In the genomic region with DNA sequence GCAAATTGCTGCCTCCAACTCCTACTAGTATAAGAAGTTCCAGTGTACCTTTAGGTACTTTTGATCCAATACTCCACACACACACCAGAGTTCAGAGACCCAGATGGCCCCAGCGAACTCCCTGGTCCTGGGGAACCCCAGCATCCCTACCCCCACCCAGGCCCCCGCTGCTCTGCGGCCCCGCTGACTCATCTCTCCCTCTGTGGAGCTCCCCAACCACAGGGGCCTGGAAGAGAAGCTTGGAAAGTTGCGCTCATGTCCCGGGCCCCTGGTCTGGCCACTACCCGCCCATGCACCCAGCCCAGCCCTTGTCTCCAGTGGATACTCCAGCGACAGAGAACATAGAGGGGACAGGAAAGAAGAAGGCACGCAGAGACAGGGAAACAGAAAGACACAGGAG, we compare ENCODE assay signal across 1 cellular context.
TF ChIP-seq lines count a peak whose summit lies in the region.

No MANE protein-coding gene starts in this region.

TF ChIP-seq in H1, 55 proteins besides CTCF, POLR2A, EP300 and RAD21:
- TF ChIP-seq SRF (IDR thresholded peaks at IDR 0.05; ENCODE audit: low read depth, low read length): no peak
- TF ChIP-seq, protein P1, sequence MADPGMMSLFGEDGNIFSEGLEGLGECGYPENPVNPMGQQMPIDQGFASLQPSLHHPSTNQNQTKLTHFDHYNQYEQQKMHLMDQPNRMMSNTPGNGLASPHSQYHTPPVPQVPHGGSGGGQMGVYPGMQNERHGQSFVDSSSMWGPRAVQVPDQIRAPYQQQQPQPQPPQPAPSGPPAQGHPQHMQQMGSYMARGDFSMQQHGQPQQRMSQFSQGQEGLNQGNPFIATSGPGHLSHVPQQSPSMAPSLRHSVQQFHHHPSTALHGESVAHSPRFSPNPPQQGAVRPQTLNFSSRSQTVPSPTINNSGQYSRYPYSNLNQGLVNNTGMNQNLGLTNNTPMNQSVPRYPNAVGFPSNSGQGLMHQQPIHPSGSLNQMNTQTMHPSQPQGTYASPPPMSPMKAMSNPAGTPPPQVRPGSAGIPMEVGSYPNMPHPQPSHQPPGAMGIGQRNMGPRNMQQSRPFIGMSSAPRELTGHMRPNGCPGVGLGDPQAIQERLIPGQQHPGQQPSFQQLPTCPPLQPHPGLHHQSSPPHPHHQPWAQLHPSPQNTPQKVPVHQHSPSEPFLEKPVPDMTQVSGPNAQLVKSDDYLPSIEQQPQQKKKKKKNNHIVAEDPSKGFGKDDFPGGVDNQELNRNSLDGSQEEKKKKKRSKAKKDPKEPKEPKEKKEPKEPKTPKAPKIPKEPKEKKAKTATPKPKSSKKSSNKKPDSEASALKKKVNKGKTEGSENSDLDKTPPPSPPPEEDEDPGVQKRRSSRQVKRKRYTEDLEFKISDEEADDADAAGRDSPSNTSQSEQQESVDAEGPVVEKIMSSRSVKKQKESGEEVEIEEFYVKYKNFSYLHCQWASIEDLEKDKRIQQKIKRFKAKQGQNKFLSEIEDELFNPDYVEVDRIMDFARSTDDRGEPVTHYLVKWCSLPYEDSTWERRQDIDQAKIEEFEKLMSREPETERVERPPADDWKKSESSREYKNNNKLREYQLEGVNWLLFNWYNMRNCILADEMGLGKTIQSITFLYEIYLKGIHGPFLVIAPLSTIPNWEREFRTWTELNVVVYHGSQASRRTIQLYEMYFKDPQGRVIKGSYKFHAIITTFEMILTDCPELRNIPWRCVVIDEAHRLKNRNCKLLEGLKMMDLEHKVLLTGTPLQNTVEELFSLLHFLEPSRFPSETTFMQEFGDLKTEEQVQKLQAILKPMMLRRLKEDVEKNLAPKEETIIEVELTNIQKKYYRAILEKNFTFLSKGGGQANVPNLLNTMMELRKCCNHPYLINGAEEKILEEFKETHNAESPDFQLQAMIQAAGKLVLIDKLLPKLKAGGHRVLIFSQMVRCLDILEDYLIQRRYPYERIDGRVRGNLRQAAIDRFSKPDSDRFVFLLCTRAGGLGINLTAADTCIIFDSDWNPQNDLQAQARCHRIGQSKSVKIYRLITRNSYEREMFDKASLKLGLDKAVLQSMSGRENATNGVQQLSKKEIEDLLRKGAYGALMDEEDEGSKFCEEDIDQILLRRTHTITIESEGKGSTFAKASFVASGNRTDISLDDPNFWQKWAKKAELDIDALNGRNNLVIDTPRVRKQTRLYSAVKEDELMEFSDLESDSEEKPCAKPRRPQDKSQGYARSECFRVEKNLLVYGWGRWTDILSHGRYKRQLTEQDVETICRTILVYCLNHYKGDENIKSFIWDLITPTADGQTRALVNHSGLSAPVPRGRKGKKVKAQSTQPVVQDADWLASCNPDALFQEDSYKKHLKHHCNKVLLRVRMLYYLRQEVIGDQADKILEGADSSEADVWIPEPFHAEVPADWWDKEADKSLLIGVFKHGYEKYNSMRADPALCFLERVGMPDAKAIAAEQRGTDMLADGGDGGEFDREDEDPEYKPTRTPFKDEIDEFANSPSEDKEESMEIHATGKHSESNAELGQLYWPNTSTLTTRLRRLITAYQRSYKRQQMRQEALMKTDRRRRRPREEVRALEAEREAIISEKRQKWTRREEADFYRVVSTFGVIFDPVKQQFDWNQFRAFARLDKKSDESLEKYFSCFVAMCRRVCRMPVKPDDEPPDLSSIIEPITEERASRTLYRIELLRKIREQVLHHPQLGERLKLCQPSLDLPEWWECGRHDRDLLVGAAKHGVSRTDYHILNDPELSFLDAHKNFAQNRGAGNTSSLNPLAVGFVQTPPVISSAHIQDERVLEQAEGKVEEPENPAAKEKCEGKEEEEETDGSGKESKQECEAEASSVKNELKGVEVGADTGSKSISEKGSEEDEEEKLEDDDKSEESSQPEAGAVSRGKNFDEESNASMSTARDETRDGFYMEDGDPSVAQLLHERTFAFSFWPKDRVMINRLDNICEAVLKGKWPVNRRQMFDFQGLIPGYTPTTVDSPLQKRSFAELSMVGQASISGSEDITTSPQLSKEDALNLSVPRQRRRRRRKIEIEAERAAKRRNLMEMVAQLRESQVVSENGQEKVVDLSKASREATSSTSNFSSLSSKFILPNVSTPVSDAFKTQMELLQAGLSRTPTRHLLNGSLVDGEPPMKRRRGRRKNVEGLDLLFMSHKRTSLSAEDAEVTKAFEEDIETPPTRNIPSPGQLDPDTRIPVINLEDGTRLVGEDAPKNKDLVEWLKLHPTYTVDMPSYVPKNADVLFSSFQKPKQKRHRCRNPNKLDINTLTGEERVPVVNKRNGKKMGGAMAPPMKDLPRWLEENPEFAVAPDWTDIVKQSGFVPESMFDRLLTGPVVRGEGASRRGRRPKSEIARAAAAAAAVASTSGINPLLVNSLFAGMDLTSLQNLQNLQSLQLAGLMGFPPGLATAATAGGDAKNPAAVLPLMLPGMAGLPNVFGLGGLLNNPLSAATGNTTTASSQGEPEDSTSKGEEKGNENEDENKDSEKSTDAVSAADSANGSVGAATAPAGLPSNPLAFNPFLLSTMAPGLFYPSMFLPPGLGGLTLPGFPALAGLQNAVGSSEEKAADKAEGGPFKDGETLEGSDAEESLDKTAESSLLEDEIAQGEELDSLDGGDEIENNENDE (IDR thresholded peaks at IDR 0.05; ENCODE audit: insufficient replicate concordance, low read length): no peak
- TF ChIP-seq TEAD4 (IDR thresholded peaks at IDR 0.05; ENCODE audit: low read depth, low read length): no peak
- TF ChIP-seq CBX8 (IDR thresholded peaks at IDR 0.05; ENCODE audit: borderline replicate concordance, low read depth, low read length): no peak
- TF ChIP-seq POU5F1 (IDR thresholded peaks at IDR 0.05; ENCODE audit: low read depth, low read length): no peak
- no peak for TF ChIP-seq KDM1A (IDR thresholded peaks at IDR 0.05; ENCODE audit: borderline replicate concordance, low read length)
- no peak for TF ChIP-seq SP4 (IDR thresholded peaks at IDR 0.05; ENCODE audit: low read length)
- no peak for TF ChIP-seq KDM4A (IDR thresholded peaks at IDR 0.05; ENCODE audit: low read depth, low read length, severe bottlenecking)
- no peak for TF ChIP-seq SP1 (IDR thresholded peaks at IDR 0.05; ENCODE audit: low read depth, low read length)
